ENCODE assay signal across 24 cellular contexts in genomic region chr12:120072472-120072871, GRCh38. TPM values are rescaled to one million over a fixed set of nuclear protein-coding genes. Genes with fewer than 3 reads are reported as not detected.
A peak's percentile ranks its signal among the peaks of the same experiment; 100 is the strongest.
DNase-seq lines count a peak whose midpoint lies in the region; ATAC-seq and TF ChIP-seq lines count a peak whose summit lies in the region.
"Had no signal": no experiment of that assay in that cellular context is flagged by ENCODE, and none has a peak within 500 bp of the region (broad histone marks: within the 10 kb centered on the region; RNA-seq: fewer than 3 reads in every experiment).

No MANE protein-coding gene starts in this region.

- no peak for ATAC-seq in activated CD4-positive, alpha-beta T cell treated with anti-CD3 and anti-CD28 coated beads for 36 hours
- ATAC-seq in Right ventricle myocardium superior (ENCODE audit: poor library complexity): peak; percentile 10
- ATAC-seq: HCT116 had no signal

- TF ChIP-seq CTCF in left ventricle myocardium inferior (IDR thresholded peaks at IDR 0.05; ENCODE audit: borderline replicate concordance) (no peak), RWPE1 (conservative IDR thresholded peaks at IDR 0.05; ENCODE audit: low read depth) (no peak), stomach (IDR thresholded peaks at IDR 0.05) (no peak), tibial nerve (IDR thresholded peaks at IDR 0.05) (no peak)

- H3K27ac Mint-ChIP-seq in activated CD4-positive, alpha-beta T cell treated with anti-CD3 and anti-CD28 coated beads, Interleukin-2, amount 10 ng/mL, durations not matched to agents 24 days and 14 days: peak overlapping the region; percentile 11
- no peak overlapping the region for H3K27ac Mint-ChIP-seq in activated CD4-positive, alpha-beta T cell treated with anti-CD3 and anti-CD28 coated beads for 36 hours
- H3K27ac Mint-ChIP-seq: CD14-positive monocyte, IgD-negative memory B cell had no signal

- no peak overlapping the region for H3K4me3 Mint-ChIP-seq in activated CD4-positive, alpha-beta T cell treated with anti-CD3 and anti-CD28 coated beads, Interleukin-2, amount 10 ng/mL, durations not matched to agents 24 days and 14 days
- H3K4me3 Mint-ChIP-seq in activated CD4-positive, alpha-beta T cell treated with anti-CD3 and anti-CD28 coated beads for 36 hours: no peak overlapping the region
- H3K4me3 Mint-ChIP-seq: CD14-positive monocyte, IgD-negative memory B cell had no signal

- no peaks in the 10 kb centered on the region for H3K9me3 ChIP-seq in left ventricle myocardium inferior (replicated peaks)
- H3K9me3 ChIP-seq in stomach: no peaks in the 10 kb centered on the region
- H3K9me3 ChIP-seq in tibial nerve: no peaks in the 10 kb centered on the region
- H3K9me3 ChIP-seq: BE2C had no signal

- H3K36me3 ChIP-seq in left ventricle myocardium inferior (no peaks in the 10 kb centered on the region), stomach (peaks cover 0 to 18% (median 7%) of the 10 kb centered on the region in 4 donors), tibial nerve (no peaks in the 10 kb centered on the region)
- H3K36me3 ChIP-seq: BE2C had no signal

- peaks cover 72% of the 10 kb centered on the region for H3K36me3 Mint-ChIP-seq in activated CD4-positive, alpha-beta T cell treated with anti-CD3 and anti-CD28 coated beads, Interleukin-2, amount 10 ng/mL, durations not matched to agents 24 days and 14 days (ENCODE audit: low read depth)
- peaks cover 74% of the 10 kb centered on the region for H3K36me3 Mint-ChIP-seq in activated CD4-positive, alpha-beta T cell treated with anti-CD3 and anti-CD28 coated beads for 36 hours (ENCODE audit: low read depth)
- H3K36me3 Mint-ChIP-seq: CD14-positive monocyte had no signal

- no peak for DNase-seq in activated CD4-positive, alpha-beta T cell treated with anti-CD3 and anti-CD28 coated beads, Interleukin-2, amount 10 ng/mL, durations not matched to agents 24 days and 14 days
- DNase-seq in activated CD4-positive, alpha-beta T cell treated with anti-CD3 and anti-CD28 coated beads for 36 hours: no peak
- DNase-seq in Right ventricle myocardium superior: no peak
- no peak for DNase-seq in left ventricle myocardium inferior
- no peak for DNase-seq in RWPE1 (ENCODE audit: low spot score)
- peak; percentile 17 for DNase-seq in stomach
- DNase-seq in tibial nerve (ENCODE audit: low spot score in 2 of 2): no peak
- DNase-seq: ACHN, BE2C, Calu3, DMS79 treated with DMSO at 0.1 percent for 48 hours, GF-D8, NCI-H1092, NCI-H1417 treated with DMSO at 0.1 percent for 48 hours, NCI-H1694 treated with DMSO at 0.1 percent for 48 hours, NCI-H2081, NCI-H2227 treated with DMSO at 0.1 percent for 48 hours, NCI-H526 treated with DMSO at 0.1 percent for 48 hours, PC-9, SIG-M5 had no signal

- H3K4me1 Mint-ChIP-seq in activated CD4-positive, alpha-beta T cell treated with anti-CD3 and anti-CD28 coated beads, Interleukin-2, amount 10 ng/mL, durations not matched to agents 24 days and 14 days: peaks cover 17% of the 10 kb centered on the region
- peaks cover 18% of the 10 kb centered on the region for H3K4me1 Mint-ChIP-seq in activated CD4-positive, alpha-beta T cell treated with anti-CD3 and anti-CD28 coated beads for 36 hours

- 86 to 97% (median 94%) methylated on average over 10 of the region's 10 CpGs for WGBS in stomach, 5 donors
- 82 to 92% methylated on average over 10 of the region's 10 CpGs for WGBS in tibial nerve, 2 donors

- no peaks in the 10 kb centered on the region for H3K27me3 Mint-ChIP-seq in activated CD4-positive, alpha-beta T cell treated with anti-CD3 and anti-CD28 coated beads, Interleukin-2, amount 10 ng/mL, durations not matched to agents 24 days and 14 days
- H3K27me3 Mint-ChIP-seq in activated CD4-positive, alpha-beta T cell treated with anti-CD3 and anti-CD28 coated beads for 36 hours: no peaks in the 10 kb centered on the region
- H3K27me3 Mint-ChIP-seq: IgD-negative memory B cell had no signal

- no peaks in the 10 kb centered on the region for H3K9me3 Mint-ChIP-seq in activated CD4-positive, alpha-beta T cell treated with anti-CD3 and anti-CD28 coated beads, Interleukin-2, amount 10 ng/mL, durations not matched to agents 24 days and 14 days
- no peaks in the 10 kb centered on the region for H3K9me3 Mint-ChIP-seq in activated CD4-positive, alpha-beta T cell treated with anti-CD3 and anti-CD28 coated beads for 36 hours (ENCODE audit: low read depth)
- H3K9me3 Mint-ChIP-seq: IgD-negative memory B cell had no signal

- H3K27me3 ChIP-seq in left ventricle myocardium inferior (ENCODE audit: low read depth) (peaks cover 17% of the 10 kb centered on the region), stomach (no peaks in the 10 kb centered on the region), tibial nerve (no peaks in the 10 kb centered on the region)
- H3K27me3 ChIP-seq: BE2C had no signal

- POLR2A ChIA-PET in activated CD4-positive, alpha-beta T cell treated with anti-CD3 and anti-CD28 coated beads for 36 hours (lab: Charles Lee): no interaction called here
- POLR2A ChIA-PET in RWPE1 (lab: Yijun Ruan, JAX; ENCODE audit: low non-redundant PET): no interaction called here

- CTCF ChIA-PET in activated CD4-positive, alpha-beta T cell treated with anti-CD3 and anti-CD28 coated beads for 36 hours (lab: Charles Lee): interaction anchor here (1.2 to 1.5 kb wide), 2 partner anchors 14 to 57 kb away, joined by 3 read pairs; no protein-coding TSS in a partner anchor
- CTCF ChIA-PET in RWPE1 (lab: Yijun Ruan, JAX): no interaction called here

- intact Hi-C loops in activated CD4-positive, alpha-beta T cell treated with anti-CD3 and anti-CD28 coated beads, Interleukin-2, amount 10 ng/mL, durations not matched to agents 24 days and 14 days (cut with micrococcal nuclease): no loop called here
- intact Hi-C loops in activated CD4-positive, alpha-beta T cell treated with anti-CD3 and anti-CD28 coated beads for 36 hours (cut with DNase I, micrococcal nuclease): no loop called here
- intact Hi-C loops in Right ventricle myocardium superior (cut with DNase I): no loop called here
- intact Hi-C loops in left ventricle myocardium inferior (cut with micrococcal nuclease): no loop called here
- intact Hi-C loops in stomach (cut with DNase I; ENCODE audit: low total_unique reads): no loop called here

- H3K4me1 ChIP-seq in left ventricle myocardium inferior (peaks cover 6% of the 10 kb centered on the region), stomach (no peaks in the 10 kb centered on the region), tibial nerve (no peaks in the 10 kb centered on the region)
- H3K4me1 ChIP-seq: BE2C had no signal

- H3K4me3 ChIP-seq in left ventricle myocardium inferior (no peak overlapping the region), stomach (no peak overlapping the region), tibial nerve (no peak overlapping the region)
- H3K4me3 ChIP-seq: PC-9 had no signal

- TF ChIP-seq POLR2A in stomach (IDR thresholded peaks at IDR 0.05) (no peak), tibial nerve (IDR thresholded peaks at IDR 0.05) (no peak)

- H3K27ac ChIP-seq in left ventricle myocardium inferior (replicated peaks) (no peak overlapping the region), RWPE1 (peak overlapping the region; percentile 17; the same call in 1 of the 2 replicates), stomach (no peak overlapping the region), tibial nerve (no peak overlapping the region)
- H3K27ac ChIP-seq: 22Rv1, PC-9 had no signal

- TF ChIP-seq EP300 in stomach (IDR thresholded peaks at IDR 0.05): no peak
- no peak for TF ChIP-seq EP300 in tibial nerve (IDR thresholded peaks at IDR 0.05)

RNA-seq across cellular contexts. Expression of gene RAB35, which starts 44.1 kb away (rescaled TPM):
- total RNA-seq in activated CD4-positive, alpha-beta T cell treated with anti-CD3 and anti-CD28 coated beads, Interleukin-2, amount 10 ng/mL, durations not matched to agents 24 days and 14 days: 82.0 and 83.3 TPM in 2 replicates
- total RNA-seq in activated CD4-positive, alpha-beta T cell treated with anti-CD3 and anti-CD28 coated beads for 36 hours: 10 to 100 TPM; 58.4 to 63.2 TPM
- total RNA-seq in Right ventricle myocardium superior (23.6 TPM), left ventricle myocardium inferior (21.9 TPM), stomach (10 to 100 TPM in 2 of 5 donors, 1 to 10 TPM in 3; 8.1 to 20.0 (median 9.9) TPM), tibial nerve (10 to 100 TPM; 22.8 to 30.8 (median 26.2) TPM)
- 10 to 100 TPM; 14.0 to 35.4 (median 23.9) TPM for polyA plus RNA-seq in stomach
